18 cellular contexts compared by ENCODE assay signal in the genomic region with DNA sequence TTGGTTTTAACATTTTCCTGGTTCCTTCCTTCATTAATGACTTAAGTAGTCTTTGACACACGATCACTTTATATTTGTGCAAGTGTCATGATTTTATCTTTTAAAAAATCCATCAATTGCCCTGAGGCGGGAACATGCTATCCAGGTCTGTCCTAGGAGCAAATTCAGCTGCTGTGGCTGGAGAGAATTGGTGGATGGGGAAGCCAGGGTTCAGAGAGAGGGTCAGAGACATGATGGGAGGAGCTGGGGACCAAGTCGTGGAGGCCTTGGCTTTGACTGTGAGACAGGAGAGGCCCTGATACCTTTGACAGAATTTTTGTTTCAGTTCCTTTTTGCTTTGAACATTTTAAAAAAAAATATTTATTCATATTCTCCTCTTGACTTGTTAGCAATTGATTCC.
A peak's percentile ranks its signal among the peaks of the same experiment; 100 is the strongest.
DNase-seq lines count a peak whose midpoint lies in the region; ATAC-seq and TF ChIP-seq lines count a peak whose summit lies in the region.
"Had no signal": no experiment of that assay in that cellular context is flagged by ENCODE, and none has a peak within 500 bp of the region (broad histone marks: within the 10 kb centered on the region; RNA-seq: fewer than 3 reads in every experiment).

No MANE protein-coding gene starts in this region.

- ATAC-seq in SK-N-SH treated with all-trans-retinoic acid at 6 μM for 48 hours (no peak), GM18867 (IDR thresholded peaks at IDR 0.05; ENCODE audit: unreplicated experiment) (no peak), GM23338 (no peak)
- ATAC-seq: A549; CD8-positive, alpha-beta T cell; HepG2 had no signal

- no peaks in the 10 kb centered on the region for H3K36me3 ChIP-seq in SK-N-SH (replicated peaks in 1 of 2; ENCODE audit: control insufficient read depth in 1 of 2, insufficient read depth in 2 of 2, low read length in 1 of 2)
- H3K36me3 ChIP-seq in GM23338 (ENCODE audit: insufficient read depth): no peaks in the 10 kb centered on the region
- H3K36me3 ChIP-seq: BLaER1 had no signal

- no peaks in the 10 kb centered on the region for H3K79me2 ChIP-seq in SK-N-SH (ENCODE audit: insufficient read depth)
- no peaks in the 10 kb centered on the region for H3K79me2 ChIP-seq in GM23338 (replicated peaks; ENCODE audit: insufficient read depth)

- H3K4me2 ChIP-seq in SK-N-SH: no peak overlapping the region
- no peak overlapping the region for H3K4me2 ChIP-seq in GM23338
- H3K4me2 ChIP-seq: A549 had no signal

- POLR2A ChIA-PET in SK-N-SH (lab: Yijun Ruan, JAX): interaction anchor here (0.6 kb wide), 1 partner anchor 11 kb away, joined by 3 read pairs; no protein-coding TSS in a partner anchor

- H3K4me3 Mint-ChIP-seq in neural crest cell (no peak overlapping the region), GM23338 (no peak overlapping the region)
- H3K4me3 Mint-ChIP-seq: CD8-positive, alpha-beta T cell; IgD-negative memory B cell had no signal

- H3F3A ChIP-seq in SK-N-SH (replicated peaks; ENCODE audit: insufficient read depth): no peaks in the 10 kb centered on the region
- H3F3A ChIP-seq in GM23338 (replicated peaks; ENCODE audit: low read depth): no peaks in the 10 kb centered on the region

- no peak overlapping the region for H3K9ac ChIP-seq in SK-N-SH
- H3K9ac ChIP-seq: BLaER1 had no signal

- peak overlapping the region; percentile 43 for H3K27ac Mint-ChIP-seq in neural crest cell (ENCODE audit: unreplicated experiment)
- no peak overlapping the region for H3K27ac Mint-ChIP-seq in GM23338
- H3K27ac Mint-ChIP-seq: CD8-positive, alpha-beta T cell; IgD-negative memory B cell had no signal

- TF ChIP-seq RAD21 in SK-N-SH (IDR thresholded peaks at IDR 0.05; ENCODE audit: low read length): no peak

- no peak for TF ChIP-seq CTCF in SK-N-SH (IDR thresholded peaks at IDR 0.05)
- TF ChIP-seq CTCF in neural crest cell (conservative IDR thresholded peaks at IDR 0.05): no peak
- TF ChIP-seq CTCF in GM23338 (conservative IDR thresholded peaks at IDR 0.05; ENCODE audit: low read depth in 2 of 2): no peak

- no peak overlapping the region for H3K4me3 ChIP-seq in SK-N-SH (ENCODE audit: low read depth in 2 of 2, low read length in 1 of 2)
- no peak overlapping the region for H3K4me3 ChIP-seq in GM23338
- H3K4me3 ChIP-seq: A549, BLaER1, HAP-1 had no signal

- H3K4me1 ChIP-seq in SK-N-SH (ENCODE audit: control insufficient read depth in 1 of 2, insufficient read depth in 2 of 2, low read depth in 1 of 2, low read length in 1 of 2) (peaks cover 0 to 67% of the 10 kb centered on the region in 2 experiments; a peak in 2 of 4 replicates), GM23338 (ENCODE audit: insufficient read depth) (no peaks in the 10 kb centered on the region)
- H3K4me1 ChIP-seq: A549, HAP-1 had no signal

- H3K27me3 Mint-ChIP-seq in neural crest cell (ENCODE audit: low read depth) (no peaks in the 10 kb centered on the region), GM23338 (ENCODE audit: insufficient read depth, low read depth, poor library complexity) (peaks cover 5% of the 10 kb centered on the region)

- H3K9me3 ChIP-seq in SK-N-SH: no peaks in the 10 kb centered on the region
- H3K9me3 ChIP-seq: A549, BLaER1, HAP-1 had no signal

- no peaks in the 10 kb centered on the region for H3K9me3 Mint-ChIP-seq in neural crest cell
- H3K9me3 Mint-ChIP-seq in GM23338: no peaks in the 10 kb centered on the region
- H3K9me3 Mint-ChIP-seq: CD8-positive, alpha-beta T cell; IgD-negative memory B cell had no signal

- H3K27ac ChIP-seq in SK-N-SH (ENCODE audit: low read depth in 2 of 2, low read length in 1 of 2) (peak overlapping the region in 1 of 2 experiments; percentile 93; a peak in 2 of 4 replicates), GM23338 (ENCODE audit: low read depth) (no peak overlapping the region)
- H3K27ac ChIP-seq: 22Rv1, A549, BLaER1 had no signal

- H2AFZ ChIP-seq in SK-N-SH (ENCODE audit: low read depth) (no peak overlapping the region), GM23338 (no peak overlapping the region)

- no peaks in the 10 kb centered on the region for H4K20me1 ChIP-seq in SK-N-SH (ENCODE audit: insufficient read depth)
- H4K20me1 ChIP-seq in GM23338 (replicated peaks; ENCODE audit: insufficient read depth): no peaks in the 10 kb centered on the region
- H4K20me1 ChIP-seq: BLaER1 had no signal

- DNase-seq in SK-N-SH (peak; percentile 54), RPMI8226 (peak; percentile 8), neural crest cell (ENCODE audit: low read depth, low spot score) (no peak), superior temporal gyrus (ENCODE audit: extremely low spot score) (no peak), GM23338 (ENCODE audit: low spot score) (no peak)
- DNase-seq: AML-193; Calu3; CD8-positive, alpha-beta T cell; DMS79 treated with DMSO at 0.1 percent for 48 hours; GF-D8 had no signal

- CTCF ChIA-PET in SK-N-SH (lab: Yijun Ruan, JAX): interaction anchor here (1.0 to 2.5 kb wide), 4 partner anchors 14 to 144 kb away, joined by 3 to 13 read pairs (median 6); a partner anchor contains a TSS

- no peaks in the 10 kb centered on the region for H3K9me2 ChIP-seq in SK-N-SH
- H3K9me2 ChIP-seq in GM23338 (ENCODE audit: insufficient read depth): no peaks in the 10 kb centered on the region

- H3K4me1 Mint-ChIP-seq in neural crest cell (no peaks in the 10 kb centered on the region), GM23338 (peaks cover 7% of the 10 kb centered on the region; the same call in 1 of the 3 replicates)
- H3K4me1 Mint-ChIP-seq: IgD-negative memory B cell had no signal

- WGBS in SK-N-SH (ENCODE audit: low lambda C conversion rate): 26% methylated on average over 3 of the region's 3 CpGs

- H3K27me3 ChIP-seq in SK-N-SH (ENCODE audit: insufficient read depth) (no peaks in the 10 kb centered on the region), GM23338 (ENCODE audit: insufficient read depth) (no peaks in the 10 kb centered on the region)
- H3K27me3 ChIP-seq: BLaER1 had no signal

- H3K36me3 Mint-ChIP-seq in neural crest cell (ENCODE audit: low read depth): no peaks in the 10 kb centered on the region
- H3K36me3 Mint-ChIP-seq in GM23338 (ENCODE audit: low read depth): no peaks in the 10 kb centered on the region
- H3K36me3 Mint-ChIP-seq: CD8-positive, alpha-beta T cell; IgD-negative memory B cell had no signal

- TF ChIP-seq EP300 in SK-N-SH (IDR thresholded peaks at IDR 0.05; ENCODE audit: borderline replicate concordance in 1 of 2, low read depth in 1 of 2, low read length in 1 of 2): no peak

TF ChIP-seq in SK-N-SH, 30 proteins besides CTCF, POLR2A, EP300 and RAD21:
- TF ChIP-seq MXI1 (IDR thresholded peaks at IDR 0.05; ENCODE audit: low read depth, low read length): no peak
- peak; percentile 23; the same call in 1 of the 2 replicates for TF ChIP-seq GATA2 (CRISPR knock-in tag; IDR thresholded peaks at IDR 0.05)
- no peak for TF ChIP-seq FOSL2 (IDR thresholded peaks at IDR 0.05; ENCODE audit: borderline replicate concordance, low read depth)
- no peak for TF ChIP-seq POLR2AphosphoS5 (IDR thresholded peaks at IDR 0.05; ENCODE audit: low read depth, low read length)

TF ChIP-seq in SK-N-SH treated with all-trans-retinoic acid at 6 μM for 48 hours, 23 proteins besides CTCF, POLR2A, EP300 and RAD21 (continues in another document):
- no peak for TF ChIP-seq CSDC2 (CRISPR knock-in tag; IDR thresholded peaks at IDR 0.05)
- TF ChIP-seq ZC3H10 (CRISPR knock-in tag; IDR thresholded peaks at IDR 0.05): no peak
- no peak for TF ChIP-seq ZFP3 (CRISPR knock-in tag; IDR thresholded peaks at IDR 0.05)
- TF ChIP-seq, protein P1, sequence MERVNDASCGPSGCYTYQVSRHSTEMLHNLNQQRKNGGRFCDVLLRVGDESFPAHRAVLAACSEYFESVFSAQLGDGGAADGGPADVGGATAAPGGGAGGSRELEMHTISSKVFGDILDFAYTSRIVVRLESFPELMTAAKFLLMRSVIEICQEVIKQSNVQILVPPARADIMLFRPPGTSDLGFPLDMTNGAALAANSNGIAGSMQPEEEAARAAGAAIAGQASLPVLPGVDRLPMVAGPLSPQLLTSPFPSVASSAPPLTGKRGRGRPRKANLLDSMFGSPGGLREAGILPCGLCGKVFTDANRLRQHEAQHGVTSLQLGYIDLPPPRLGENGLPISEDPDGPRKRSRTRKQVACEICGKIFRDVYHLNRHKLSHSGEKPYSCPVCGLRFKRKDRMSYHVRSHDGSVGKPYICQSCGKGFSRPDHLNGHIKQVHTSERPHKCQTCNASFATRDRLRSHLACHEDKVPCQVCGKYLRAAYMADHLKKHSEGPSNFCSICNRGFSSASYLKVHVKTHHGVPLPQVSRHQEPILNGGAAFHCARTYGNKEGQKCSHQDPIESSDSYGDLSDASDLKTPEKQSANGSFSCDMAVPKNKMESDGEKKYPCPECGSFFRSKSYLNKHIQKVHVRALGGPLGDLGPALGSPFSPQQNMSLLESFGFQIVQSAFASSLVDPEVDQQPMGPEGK (CRISPR knock-in tag; IDR thresholded peaks at IDR 0.05; ENCODE audit: borderline replicate concordance): no peak

TF ChIP-seq in GM23338, 12 proteins besides CTCF, POLR2A, EP300 and RAD21 (continues in another document):
- TF ChIP-seq, protein P2, sequence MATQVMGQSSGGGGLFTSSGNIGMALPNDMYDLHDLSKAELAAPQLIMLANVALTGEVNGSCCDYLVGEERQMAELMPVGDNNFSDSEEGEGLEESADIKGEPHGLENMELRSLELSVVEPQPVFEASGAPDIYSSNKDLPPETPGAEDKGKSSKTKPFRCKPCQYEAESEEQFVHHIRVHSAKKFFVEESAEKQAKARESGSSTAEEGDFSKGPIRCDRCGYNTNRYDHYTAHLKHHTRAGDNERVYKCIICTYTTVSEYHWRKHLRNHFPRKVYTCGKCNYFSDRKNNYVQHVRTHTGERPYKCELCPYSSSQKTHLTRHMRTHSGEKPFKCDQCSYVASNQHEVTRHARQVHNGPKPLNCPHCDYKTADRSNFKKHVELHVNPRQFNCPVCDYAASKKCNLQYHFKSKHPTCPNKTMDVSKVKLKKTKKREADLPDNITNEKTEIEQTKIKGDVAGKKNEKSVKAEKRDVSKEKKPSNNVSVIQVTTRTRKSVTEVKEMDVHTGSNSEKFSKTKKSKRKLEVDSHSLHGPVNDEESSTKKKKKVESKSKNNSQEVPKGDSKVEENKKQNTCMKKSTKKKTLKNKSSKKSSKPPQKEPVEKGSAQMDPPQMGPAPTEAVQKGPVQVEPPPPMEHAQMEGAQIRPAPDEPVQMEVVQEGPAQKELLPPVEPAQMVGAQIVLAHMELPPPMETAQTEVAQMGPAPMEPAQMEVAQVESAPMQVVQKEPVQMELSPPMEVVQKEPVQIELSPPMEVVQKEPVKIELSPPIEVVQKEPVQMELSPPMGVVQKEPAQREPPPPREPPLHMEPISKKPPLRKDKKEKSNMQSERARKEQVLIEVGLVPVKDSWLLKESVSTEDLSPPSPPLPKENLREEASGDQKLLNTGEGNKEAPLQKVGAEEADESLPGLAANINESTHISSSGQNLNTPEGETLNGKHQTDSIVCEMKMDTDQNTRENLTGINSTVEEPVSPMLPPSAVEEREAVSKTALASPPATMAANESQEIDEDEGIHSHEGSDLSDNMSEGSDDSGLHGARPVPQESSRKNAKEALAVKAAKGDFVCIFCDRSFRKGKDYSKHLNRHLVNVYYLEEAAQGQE (IDR thresholded peaks at IDR 0.05; ENCODE audit: unreplicated experiment): no peak
- TF ChIP-seq CREB1 (CRISPR knock-in tag; IDR thresholded peaks at IDR 0.05; ENCODE audit: low read depth) (no peak), JUNB (IDR thresholded peaks at IDR 0.05; ENCODE audit: unreplicated experiment) (no peak), STAT1 (IDR thresholded peaks at IDR 0.05; ENCODE audit: unreplicated experiment) (no peak), EZH2 (IDR thresholded peaks at IDR 0.05; ENCODE audit: low read depth, unreplicated experiment) (no peak)

Comparison
In these comparisons a context has a peak if more than half of its experiments do, and no peak if none do; other contexts are left out.
1. DNase-seq: peak in SK-N-SH (single experiment) and RPMI8226 (single experiment); none in neural crest cell (single experiment), superior temporal gyrus (single experiment) and GM23338 (single experiment).